Comparison of ENCODE assay signal across 22 cellular contexts in genomic region chr4:117637347-117637746, GRCh38.
"Had no signal": no experiment of that assay in that cellular context is flagged by ENCODE, and none has a peak within 500 bp of the region (broad histone marks: within the 10 kb centered on the region; RNA-seq: fewer than 3 reads in every experiment).

No MANE protein-coding gene starts in this region.

- H3K36me3 ChIP-seq: ascending aorta, breast epithelium, esophagus muscularis mucosa, heart right ventricle, neutrophil, right lobe of liver, upper lobe of right lung had no signal

- ATAC-seq: activated CD4-positive, CD25-positive, alpha-beta regulatory T cell treated with anti-CD3 and anti-CD28 coated beads, Interleukin-2, amount 50 U/mL, for 24 hours; heart right ventricle; natural killer cell; right lobe of liver; stimulated activated naive B cell treated with anti-CD40 and anti-IgM and Interleukin-4, amounts not matched to agents 10 μg/mL and 1 μg/mL and 100 μg/mL, for 72 hours; upper lobe of right lung had no signal

- DNase-seq: activated CD8-positive, alpha-beta memory T cell treated with anti-CD3 and anti-CD28 coated beads for 24 hours; activated CD8-positive, alpha-beta memory T cell treated with anti-CD3 and anti-CD28 coated beads, Interleukin-2, amount 50 U/mL, for 48 hours; activated effector memory CD4-positive, alpha-beta T cell treated with Interleukin-2 at 50 U/mL for 16 hours; activated naive CD4-positive, alpha-beta T cell treated with anti-CD3 and anti-CD28 coated beads, Interleukin-2, amount 10 ng/mL, durations not matched to agents 7 days and 5 days; activated T-cell treated with anti-CD3 and anti-CD28 coated beads, Interleukin-2, amount 50 U/mL, for 48 hours; cerebellar nuclear complex; cortex of kidney; heart right ventricle; immature natural killer cell; kidney glomerular epithelial cell; natural killer cell; right lobe of liver; small intestine; stimulated activated CD4-positive, alpha-beta T cell treated with anti-CD3 and anti-CD28 coated beads, Interleukin-4, amount 100 ng/mL, for 24 hours; stimulated activated naive B cell treated with anti-CD40 and anti-IgM and Interleukin-4, amounts not matched to agents 10 μg/mL and 1 μg/mL and 100 μg/mL, for 72 hours; upper lobe of right lung had no signal

- H3K27me3 ChIP-seq: ascending aorta, breast epithelium, esophagus muscularis mucosa, heart right ventricle, neutrophil, right lobe of liver, upper lobe of right lung had no signal

- H3K4me3 ChIP-seq: ascending aorta, breast epithelium, esophagus muscularis mucosa, heart right ventricle, right lobe of liver, upper lobe of right lung had no signal

- H3K4me1 ChIP-seq: ascending aorta, breast epithelium, esophagus muscularis mucosa, heart right ventricle, parathyroid adenoma, right lobe of liver, upper lobe of right lung had no signal

- H3K9me3 ChIP-seq: ascending aorta, breast epithelium, esophagus muscularis mucosa, neutrophil, right lobe of liver, upper lobe of right lung had no signal

- H3K27ac ChIP-seq: ascending aorta, breast epithelium, esophagus muscularis mucosa, heart right ventricle, neutrophil, parathyroid adenoma, right lobe of liver, upper lobe of right lung had no signal
